ENCODE assay signal across 1 cellular context in genomic region chr1:150268706-150269403, GRCh38.
A peak's percentile ranks its signal among the peaks of the same experiment; 100 is the strongest.
TF ChIP-seq lines count a peak whose summit lies in the region.

APH1A (minus strand) TSS chr1:150269016; CDS start chr1:150268810, 206 bp downstream.

TF ChIP-seq in K562, 482 proteins besides CTCF, POLR2A, EP300 and RAD21 (continued from another document and continues in another):
- TF ChIP-seq, protein P1, sequence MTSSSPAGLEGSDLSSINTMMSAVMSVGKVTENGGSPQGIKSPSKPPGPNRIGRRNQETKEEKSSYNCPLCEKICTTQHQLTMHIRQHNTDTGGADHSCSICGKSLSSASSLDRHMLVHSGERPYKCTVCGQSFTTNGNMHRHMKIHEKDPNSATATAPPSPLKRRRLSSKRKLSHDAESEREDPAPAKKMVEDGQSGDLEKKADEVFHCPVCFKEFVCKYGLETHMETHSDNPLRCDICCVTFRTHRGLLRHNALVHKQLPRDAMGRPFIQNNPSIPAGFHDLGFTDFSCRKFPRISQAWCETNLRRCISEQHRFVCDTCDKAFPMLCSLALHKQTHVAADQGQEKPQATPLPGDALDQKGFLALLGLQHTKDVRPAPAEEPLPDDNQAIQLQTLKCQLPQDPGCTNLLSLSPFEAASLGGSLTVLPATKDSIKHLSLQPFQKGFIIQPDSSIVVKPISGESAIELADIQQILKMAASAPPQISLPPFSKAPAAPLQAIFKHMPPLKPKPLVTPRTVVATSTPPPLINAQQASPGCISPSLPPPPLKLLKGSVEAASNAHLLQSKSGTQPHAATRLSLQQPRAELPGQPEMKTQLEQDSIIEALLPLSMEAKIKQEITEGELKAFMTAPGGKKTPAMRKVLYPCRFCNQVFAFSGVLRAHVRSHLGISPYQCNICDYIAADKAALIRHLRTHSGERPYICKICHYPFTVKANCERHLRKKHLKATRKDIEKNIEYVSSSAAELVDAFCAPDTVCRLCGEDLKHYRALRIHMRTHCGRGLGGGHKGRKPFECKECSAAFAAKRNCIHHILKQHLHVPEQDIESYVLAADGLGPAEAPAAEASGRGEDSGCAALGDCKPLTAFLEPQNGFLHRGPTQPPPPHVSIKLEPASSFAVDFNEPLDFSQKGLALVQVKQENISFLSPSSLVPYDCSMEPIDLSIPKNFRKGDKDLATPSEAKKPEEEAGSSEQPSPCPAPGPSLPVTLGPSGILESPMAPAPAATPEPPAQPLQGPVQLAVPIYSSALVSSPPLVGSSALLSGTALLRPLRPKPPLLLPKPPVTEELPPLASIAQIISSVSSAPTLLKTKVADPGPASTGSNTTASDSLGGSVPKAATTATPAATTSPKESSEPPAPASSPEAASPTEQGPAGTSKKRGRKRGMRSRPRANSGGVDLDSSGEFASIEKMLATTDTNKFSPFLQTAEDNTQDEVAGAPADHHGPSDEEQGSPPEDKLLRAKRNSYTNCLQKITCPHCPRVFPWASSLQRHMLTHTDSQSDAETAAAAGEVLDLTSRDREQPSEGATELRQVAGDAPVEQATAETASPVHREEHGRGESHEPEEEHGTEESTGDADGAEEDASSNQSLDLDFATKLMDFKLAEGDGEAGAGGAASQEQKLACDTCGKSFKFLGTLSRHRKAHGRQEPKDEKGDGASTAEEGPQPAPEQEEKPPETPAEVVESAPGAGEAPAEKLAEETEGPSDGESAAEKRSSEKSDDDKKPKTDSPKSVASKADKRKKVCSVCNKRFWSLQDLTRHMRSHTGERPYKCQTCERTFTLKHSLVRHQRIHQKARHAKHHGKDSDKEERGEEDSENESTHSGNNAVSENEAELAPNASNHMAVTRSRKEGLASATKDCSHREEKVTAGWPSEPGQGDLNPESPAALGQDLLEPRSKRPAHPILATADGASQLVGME (CRISPR knock-in tag; IDR thresholded peaks at IDR 0.05) = no peak
- TF ChIP-seq RBM25 (IDR thresholded peaks at IDR 0.05; ENCODE audit: low read depth, low read length, severe bottlenecking) (no peak), ESRRA (IDR thresholded peaks at IDR 0.05; ENCODE audit: borderline replicate concordance, low read depth) (peak; percentile 61; the same call in 1 of the 2 replicates), SNAPC5 (CRISPR knock-in tag; IDR thresholded peaks at IDR 0.05) (no peak), HIVEP1 (CRISPR knock-in tag; IDR thresholded peaks at IDR 0.05) (no peak), UBTF (IDR thresholded peaks at IDR 0.05; ENCODE audit: borderline replicate concordance in 1 of 2, low read depth in 2 of 2, low read length in 2 of 2) (no peak), NFYB (IDR thresholded peaks at IDR 0.05; ENCODE audit: extremely low read depth, insufficient read length) (peak; percentile 54), ZNF407 (IDR thresholded peaks at IDR 0.05; ENCODE audit: low read depth) (peak; percentile 97), MYC (IDR thresholded peaks at IDR 0.05; ENCODE audit: low read depth, low read length) (0 out of 2 replicates have a peak, but pooled peaks have one; percentile 14), MYC (CRISPR knock-in tag; IDR thresholded peaks at IDR 0.05; ENCODE audit: borderline replicate concordance, low read depth) (no peak), ZNF384 (IDR thresholded peaks at IDR 0.05; ENCODE audit: low read depth, low read length) (0 out of 2 replicates have a peak, but pooled peaks have one; percentile 15), DPF2 (IDR thresholded peaks at IDR 0.05) (peak; percentile 37), NKRF (IDR thresholded peaks at IDR 0.05; ENCODE audit: borderline replicate concordance) (peak; percentile 77), PHF8 (IDR thresholded peaks at IDR 0.05; ENCODE audit: borderline replicate concordance, low read length) (peak; percentile 65), MEF2A (IDR thresholded peaks at IDR 0.05; ENCODE audit: control insufficient read depth, low read depth, low read length) (no peak), HNRNPLL (IDR thresholded peaks at IDR 0.05; ENCODE audit: low read depth, low read length, poor library complexity, severe bottlenecking) (peak; percentile 53), PCBP1 (IDR thresholded peaks at IDR 0.05; ENCODE audit: low read depth, low read length, poor library complexity, severe bottlenecking) (peak; percentile 66), SRSF7 (optimal IDR thresholded peaks at IDR 0.05; ENCODE audit: low read depth, low read length) (no peak), RCOR1 (IDR thresholded peaks at IDR 0.05; ENCODE audit: borderline replicate concordance in 1 of 2, low read depth in 2 of 2, low read length in 2 of 2) (peak in 1 of 2 experiments; percentile 68; a peak in 2 of 4 replicates), ZNF644 (tag; IDR thresholded peaks at IDR 0.05; ENCODE audit: low read depth) (peak; percentile 59; the same call in 1 of the 2 replicates), HNRNPUL1 (IDR thresholded peaks at IDR 0.05; ENCODE audit: low read length) (no peak), SFPQ (IDR thresholded peaks at IDR 0.05; ENCODE audit: low read depth, low read length) (no peak), FOXJ2 (tag; IDR thresholded peaks at IDR 0.05) (no peak), ZNF217 (CRISPR knock-in tag; IDR thresholded peaks at IDR 0.05) (no peak), FOSL1 (tag; conservative IDR thresholded peaks at IDR 0.05) (0 out of 2 replicates have a peak, but pooled peaks have one; percentile 19), RAD51 (IDR thresholded peaks at IDR 0.05; ENCODE audit: borderline replicate concordance, low read depth) (0 out of 2 replicates have a peak, but pooled peaks have one; percentile 25)
- TF ChIP-seq, protein P2, sequence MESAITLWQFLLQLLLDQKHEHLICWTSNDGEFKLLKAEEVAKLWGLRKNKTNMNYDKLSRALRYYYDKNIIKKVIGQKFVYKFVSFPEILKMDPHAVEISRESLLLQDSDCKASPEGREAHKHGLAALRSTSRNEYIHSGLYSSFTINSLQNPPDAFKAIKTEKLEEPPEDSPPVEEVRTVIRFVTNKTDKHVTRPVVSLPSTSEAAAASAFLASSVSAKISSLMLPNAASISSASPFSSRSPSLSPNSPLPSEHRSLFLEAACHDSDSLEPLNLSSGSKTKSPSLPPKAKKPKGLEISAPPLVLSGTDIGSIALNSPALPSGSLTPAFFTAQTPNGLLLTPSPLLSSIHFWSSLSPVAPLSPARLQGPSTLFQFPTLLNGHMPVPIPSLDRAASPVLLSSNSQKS (CRISPR knock-in tag; IDR thresholded peaks at IDR 0.05) = no peak
- TF ChIP-seq, protein P3, sequence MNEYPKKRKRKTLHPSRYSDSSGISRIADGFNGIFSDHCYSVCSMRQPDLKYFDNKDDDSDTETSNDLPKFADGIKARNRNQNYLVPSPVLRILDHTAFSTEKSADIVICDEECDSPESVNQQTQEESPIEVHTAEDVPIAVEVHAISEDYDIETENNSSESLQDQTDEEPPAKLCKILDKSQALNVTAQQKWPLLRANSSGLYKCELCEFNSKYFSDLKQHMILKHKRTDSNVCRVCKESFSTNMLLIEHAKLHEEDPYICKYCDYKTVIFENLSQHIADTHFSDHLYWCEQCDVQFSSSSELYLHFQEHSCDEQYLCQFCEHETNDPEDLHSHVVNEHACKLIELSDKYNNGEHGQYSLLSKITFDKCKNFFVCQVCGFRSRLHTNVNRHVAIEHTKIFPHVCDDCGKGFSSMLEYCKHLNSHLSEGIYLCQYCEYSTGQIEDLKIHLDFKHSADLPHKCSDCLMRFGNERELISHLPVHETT (CRISPR knock-in tag; conservative IDR thresholded peaks at IDR 0.05 in 1 of 2, IDR thresholded peaks at IDR 0.05 in 1 of 2) = peak in 1 of 2 experiments; percentile 70; a peak in 2 of 4 replicates
